ENCODE assay signal across 24 cellular contexts in genomic region chr2:238947243-238947760, GRCh38.
A peak's percentile ranks its signal among the peaks of the same experiment; 100 is the strongest.
DNase-seq lines count a peak whose midpoint lies in the region; ATAC-seq and TF ChIP-seq lines count a peak whose summit lies in the region.
"Had no signal": no experiment of that assay in that cellular context is flagged by ENCODE, and none has a peak within 500 bp of the region (broad histone marks: within the 10 kb centered on the region; RNA-seq: fewer than 3 reads in every experiment).

No MANE protein-coding gene starts in this region.

- CTCF ChIA-PET in PC-3 (lab: Charles Lee), result interaction anchor here (2.2 kb wide), 1 partner anchor 27 kb away, joined by 6 read pairs; no protein-coding TSS in a partner anchor

- H4K20me1 ChIP-seq in PC-3 (ENCODE audit: low read length), result no peaks in the 10 kb centered on the region
- H4K20me1 ChIP-seq in osteoblast (ENCODE audit: insufficient read depth, low read length), result no peaks in the 10 kb centered on the region

- peaks cover 18% of the 10 kb centered on the region for H3K4me1 Mint-ChIP-seq in dendritic cell treated with granulocyte-macrophage colony-stimulating factor and Interleukin-4, amounts not matched to agents 40 ng/mL and 50 ng/mL, for 4 days (ENCODE audit: low read depth)

- no peaks in the 10 kb centered on the region for H3K9me3 Mint-ChIP-seq in dendritic cell treated with granulocyte-macrophage colony-stimulating factor and Interleukin-4, amounts not matched to agents 40 ng/mL and 50 ng/mL, for 4 days
- H3K9me3 Mint-ChIP-seq: effector memory CD8-positive, alpha-beta T cell; immature natural killer cell had no signal

- ATAC-seq in PC-3, result no peak
- ATAC-seq in HG03439 (IDR thresholded peaks at IDR 0.05; ENCODE audit: unreplicated experiment), result no peak
- no peak for ATAC-seq in GM19035 (IDR thresholded peaks at IDR 0.05; ENCODE audit: unreplicated experiment)
- ATAC-seq: activated CD4-positive, CD25-positive, alpha-beta regulatory T cell treated with anti-CD3 and anti-CD28 coated beads, Interleukin-2, amount 50 U/mL, for 24 hours; effector memory CD8-positive, alpha-beta T cell; HepG2 had no signal

- H3F3A ChIP-seq in PC-3 (ENCODE audit: low read length, unreplicated experiment), result peaks cover 10% of the 10 kb centered on the region

- no peaks in the 10 kb centered on the region for H3K9me2 ChIP-seq in PC-3 (replicated peaks; ENCODE audit: low read length)

- peak overlapping the region; percentile 86 for H3K27ac ChIP-seq in ACC112 (ENCODE audit: low read depth, low read length)
- peak overlapping the region; percentile 99 for H3K27ac ChIP-seq in PC-3 (ENCODE audit: low read length)
- peak overlapping the region; percentile 82 for H3K27ac ChIP-seq in osteoblast (ENCODE audit: low read depth, low read length)
- H3K27ac ChIP-seq: lower lobe of right lung, ovary, Peyer's patch, SK-N-MC had no signal

- no peak overlapping the region for H3K4me3 Mint-ChIP-seq in dendritic cell treated with granulocyte-macrophage colony-stimulating factor and Interleukin-4, amounts not matched to agents 40 ng/mL and 50 ng/mL, for 4 days
- H3K4me3 Mint-ChIP-seq: effector memory CD8-positive, alpha-beta T cell; immature natural killer cell had no signal

- POLR2A ChIA-PET in PC-3 (lab: Charles Lee; ENCODE audit: unreplicated experiment), result no interaction called here

- BruUV-seq in PC-3 (replicated peaks; lab: Mats Ljungman, UMichigan), result no TSS peak

- H3K36me3 Mint-ChIP-seq in dendritic cell treated with granulocyte-macrophage colony-stimulating factor and Interleukin-4, amounts not matched to agents 40 ng/mL and 50 ng/mL, for 4 days (ENCODE audit: low read depth), result no peaks in the 10 kb centered on the region
- H3K36me3 Mint-ChIP-seq: immature natural killer cell had no signal

- intact Hi-C loops in PC-3 (cut with micrococcal nuclease), result loop anchor here (5.0 to 10.0 kb wide), 3 partner anchors 85 to 513 kb away; no protein-coding TSS in a partner anchor
- intact Hi-C loops in dendritic cell treated with granulocyte-macrophage colony-stimulating factor and Interleukin-4, amounts not matched to agents 40 ng/mL and 50 ng/mL, for 4 days (cut with micrococcal nuclease), result no loop called here

- H3K36me3 ChIP-seq in ACC112 (ENCODE audit: insufficient read depth, low read length) (no peaks in the 10 kb centered on the region), PC-3 (ENCODE audit: low read depth, low read length) (no peaks in the 10 kb centered on the region), osteoblast (ENCODE audit: insufficient read depth, low read length) (no peaks in the 10 kb centered on the region)
- H3K36me3 ChIP-seq: HAP-1, heart right ventricle, lower lobe of right lung, ovary, Peyer's patch had no signal

- H3K9me3 ChIP-seq in PC-3 (ENCODE audit: low read length), result no peaks in the 10 kb centered on the region
- no peaks in the 10 kb centered on the region for H3K9me3 ChIP-seq in osteoblast (ENCODE audit: low read depth, low read length)
- H3K9me3 ChIP-seq: HAP-1, heart right ventricle, lower lobe of right lung, ovary, Peyer's patch had no signal

- H3K27me3 ChIP-seq in ACC112 (ENCODE audit: insufficient read depth, low read length) (no peaks in the 10 kb centered on the region), PC-3 (ENCODE audit: low read length) (no peaks in the 10 kb centered on the region), osteoblast (ENCODE audit: insufficient read depth, low read length) (no peaks in the 10 kb centered on the region)
- H3K27me3 ChIP-seq: ovary, Peyer's patch had no signal

- TF ChIP-seq CTCF in PC-3 (conservative IDR thresholded peaks at IDR 0.05; ENCODE audit: low read depth, low read length) (no peak), osteoblast (IDR thresholded peaks at IDR 0.05; ENCODE audit: extremely low read depth, low read depth, low read length) (no peak)

- H3K4me1 ChIP-seq in ACC112 (ENCODE audit: control insufficient read depth, insufficient read depth, low read length, unreplicated experiment), result peaks cover 27% of the 10 kb centered on the region
- H3K4me1 ChIP-seq in PC-3 (ENCODE audit: insufficient read depth, low read length), result peaks cover 54% of the 10 kb centered on the region
- H3K4me1 ChIP-seq in osteoblast (ENCODE audit: insufficient read depth, low read length), result peaks cover 31% of the 10 kb centered on the region
- H3K4me1 ChIP-seq: HAP-1, Peyer's patch had no signal

- H3K27me3 Mint-ChIP-seq in dendritic cell treated with granulocyte-macrophage colony-stimulating factor and Interleukin-4, amounts not matched to agents 40 ng/mL and 50 ng/mL, for 4 days, result peaks cover 35% of the 10 kb centered on the region

- H3K79me2 ChIP-seq in ACC112 (ENCODE audit: control insufficient read depth, insufficient read depth, low read length, unreplicated experiment) (no peaks in the 10 kb centered on the region), PC-3 (ENCODE audit: low read length) (peaks cover 29% of the 10 kb centered on the region), osteoblast (ENCODE audit: insufficient read depth, low read length) (no peaks in the 10 kb centered on the region)

- H3K9ac ChIP-seq in PC-3 (ENCODE audit: low read length), result peak overlapping the region; percentile 88

- peak overlapping the region; percentile 66 for H3K27ac Mint-ChIP-seq in dendritic cell treated with granulocyte-macrophage colony-stimulating factor and Interleukin-4, amounts not matched to agents 40 ng/mL and 50 ng/mL, for 4 days
- H3K27ac Mint-ChIP-seq: immature natural killer cell had no signal

- no peak overlapping the region for H3K4me3 ChIP-seq in ACC112 (ENCODE audit: low read depth, low read length)
- H3K4me3 ChIP-seq in PC-3 (ENCODE audit: low read length), result peak overlapping the region; percentile 53
- no peak overlapping the region for H3K4me3 ChIP-seq in osteoblast (ENCODE audit: insufficient read depth, low read length)
- H3K4me3 ChIP-seq: GM12878, HAP-1, heart right ventricle, lower lobe of right lung, ovary, Peyer's patch, SK-N-MC, skin epidermis had no signal

- DNase-seq in PC-3 (no peak), osteoblast (ENCODE audit: insufficient read length, low spot score, missing footprints) (peak; percentile 45), T-helper 1 cell (no peak), foreskin melanocyte (no peak)
- DNase-seq: activated naive CD4-positive, alpha-beta T cell treated with Interleukin-2 at 50 U/mL for 16 hours; effector memory CD8-positive, alpha-beta T cell; GDM1; immature natural killer cell; lower lobe of right lung; NCI-H1436; stimulated activated CD4-positive, alpha-beta T cell treated with anti-CD3 and anti-CD28 coated beads, Interleukin-4, amount 100 ng/mL, for 1 hour had no signal

- no peak overlapping the region for H2AFZ ChIP-seq in ACC112 (ENCODE audit: low read length, unreplicated experiment)
- no peak overlapping the region for H2AFZ ChIP-seq in PC-3 (ENCODE audit: low read length)
- peak overlapping the region; percentile 73 for H2AFZ ChIP-seq in osteoblast (ENCODE audit: low read length)

- H3K4me2 ChIP-seq in PC-3 (ENCODE audit: low read length) (peak overlapping the region; percentile 78), osteoblast (ENCODE audit: insufficient read depth, low read length) (peak overlapping the region; percentile 76)
